ENCODE assay signal across 9 cellular contexts in genomic region chr16:12845282-12845681, GRCh38. TPM values are rescaled to one million over a fixed set of nuclear protein-coding genes. Genes with fewer than 3 reads are reported as not detected.
"Had no signal": no experiment of that assay in that cellular context is flagged by ENCODE, and none has a peak within 500 bp of the region (broad histone marks: within the 10 kb centered on the region; RNA-seq: fewer than 3 reads in every experiment).

No MANE protein-coding gene starts in this region.

- FAIRE-seq: HTR-8/SVneo, K562 had no signal

- H3K4me2 ChIP-seq: KMS-11 had no signal

- DNase-seq: IMR-90, KBM-7, KG1 had no signal

- ATAC-seq: K562 had no signal

- H3K9ac ChIP-seq: KMS-11 had no signal

- H3K27ac ChIP-seq: HL-60, KMS-11 had no signal

- H3K4me3 ChIP-seq: K562 had no signal

RNA-seq across cellular contexts. Expression of gene CPPED1, which starts 41.6 kb away (rescaled TPM):
- total RNA-seq: HT-29 had no signal

RNA-seq across cellular contexts. Expression of gene SHISA9, which starts 56.1 kb away (rescaled TPM):
- polyA plus RNA-seq: IgD-negative memory B cell, IMR-90 had no signal
